In genomic region chr5:137754961-137755762, GRCh38 we compare ENCODE assay signal across 8 cellular contexts. TPM values are rescaled to one million over a fixed set of nuclear protein-coding genes. Genes with fewer than 3 reads are reported as not detected.
DNase-seq lines count a peak whose midpoint lies in the region; ATAC-seq and TF ChIP-seq lines count a peak whose summit lies in the region.

No MANE protein-coding gene starts in this region.

- peak overlapping the region; percentile 100 for H3K9ac ChIP-seq in neural cell (ENCODE audit: low read length)

- no peaks in the 10 kb centered on the region for H3K9me2 ChIP-seq in neural cell (ENCODE audit: insufficient read depth, low read length)

- H3K36me3 ChIP-seq in neural cell (ENCODE audit: insufficient read depth, low read length), result peaks cover 3% of the 10 kb centered on the region

- no peaks in the 10 kb centered on the region for H3K27me3 ChIP-seq in neural cell (ENCODE audit: insufficient read depth, low read depth, low read length)

- no peaks in the 10 kb centered on the region for H3F3A ChIP-seq in neural cell (ENCODE audit: insufficient read depth, low read length, poor library complexity, severe bottlenecking)

- H3K36me3 Mint-ChIP-seq in endothelial cell (ENCODE audit: low read depth, unreplicated experiment), result peaks cover 17% of the 10 kb centered on the region

- ATAC-seq in GM21360 (IDR thresholded peaks at IDR 0.05; ENCODE audit: unreplicated experiment), result peak; percentile 11

- in situ Hi-C loops in GM13976 (cut with MboI; ENCODE audit: low sequenced_read_pairs, unreplicated experiment), result no loop called here

- TF ChIP-seq CTCF in AG09309 (IDR thresholded peaks at IDR 0.05; ENCODE audit: control insufficient read depth, insufficient read depth, low read depth, low read length, missing control alignments) (no peak), endothelial cell (IDR thresholded peaks at IDR 0.05; ENCODE audit: unreplicated experiment) (no peak), neural cell (IDR thresholded peaks at IDR 0.05; ENCODE audit: poor library complexity, severe bottlenecking) (no peak), GM13976 (IDR thresholded peaks at IDR 0.05; ENCODE audit: borderline replicate concordance, control extremely low read depth, extremely low read depth, insufficient read depth, missing control alignments) (no peak)

- no peak for TF ChIP-seq RAD21 in neural cell (conservative IDR thresholded peaks at IDR 0.05)

- H3K27me3 Mint-ChIP-seq in endothelial cell (ENCODE audit: unreplicated experiment), result peaks cover 8% of the 10 kb centered on the region

- DNase-seq in AG09309 (ENCODE audit: low read depth) (no peak), NOMO-1 treated with dmso at 0.1 percent for 144 hours (lab: John Stamatoyannopoulos, UW; ENCODE audit: unreplicated experiment) (peak; percentile 32), endothelial cell (ENCODE audit: low spot score) (no peak), GM13976 (ENCODE audit: low spot score) (no peak), iPS-NIHi11 (ENCODE audit: low spot score) (no peak), nucleus accumbens (lab: John Stamatoyannopoulos, UW) (no peak)

- H3K79me2 ChIP-seq in neural cell (replicated peaks; ENCODE audit: insufficient read depth, low read length), result peaks cover 39% of the 10 kb centered on the region

- H3K4me2 ChIP-seq in neural cell (ENCODE audit: low read length), result peak overlapping the region; percentile 73

- peak overlapping the region; percentile 99 for H3K27ac ChIP-seq in neural cell (ENCODE audit: low read length)

- H3K9me3 Mint-ChIP-seq in endothelial cell (ENCODE audit: unreplicated experiment), result no peaks in the 10 kb centered on the region

- H3K9me3 ChIP-seq in neural cell (ENCODE audit: low read length), result no peaks in the 10 kb centered on the region

- H3K4me3 Mint-ChIP-seq in endothelial cell (ENCODE audit: unreplicated experiment), result peak overlapping the region; percentile 99

- H3K4me3 ChIP-seq in AG09309 (ENCODE audit: control insufficient read depth, low read depth, low read length) (peak overlapping the region; percentile 87), neural cell (ENCODE audit: low read length) (peak overlapping the region; percentile 73)

- H4K20me1 ChIP-seq in neural cell (ENCODE audit: insufficient read depth), result peaks cover 31% of the 10 kb centered on the region

- H3K4me1 Mint-ChIP-seq in endothelial cell (ENCODE audit: unreplicated experiment), result peaks cover 17% of the 10 kb centered on the region

- TF ChIP-seq EP300 in neural cell (conservative IDR thresholded peaks at IDR 0.05; ENCODE audit: poor library complexity, severe bottlenecking), result no peak

- peak overlapping the region; percentile 86 for H2AFZ ChIP-seq in neural cell (ENCODE audit: low read depth, low read length)

- H3K27ac Mint-ChIP-seq in endothelial cell (ENCODE audit: unreplicated experiment), result peak overlapping the region; percentile 89

TF ChIP-seq in neural cell, 6 proteins besides CTCF, POLR2A, EP300 and RAD21:
- TF ChIP-seq MXI1 (conservative IDR thresholded peaks at IDR 0.05; ENCODE audit: poor library complexity, severe bottlenecking), result peak; percentile 87
- TF ChIP-seq REST (IDR thresholded peaks at IDR 0.05; ENCODE audit: borderline replicate concordance), result no peak
- TF ChIP-seq POLR2AphosphoS5 (IDR thresholded peaks at IDR 0.05), result no peak

RNA-seq across cellular contexts. Expression of gene HNRNPA0, which starts 1.0 kb away (rescaled TPM):
- 57.1 TPM for total RNA-seq in endothelial cell (ENCODE audit: unreplicated experiment)
- polyA plus RNA-seq in neural cell, result 73.7 and 80.3 TPM in 2 replicates
- polyA minus RNA-seq in neural cell, result 82.3 and 94.7 TPM in 2 replicates

RNA-seq across cellular contexts. Expression of gene KLHL3, which starts 19.3 kb away (rescaled TPM):
- total RNA-seq in endothelial cell (ENCODE audit: unreplicated experiment), result 200 TPM
- 10.9 and 12.9 TPM in 2 replicates for polyA plus RNA-seq in neural cell
- polyA minus RNA-seq in neural cell, result 17.3 and 30.4 TPM in 2 replicates
